ENCODE assay signal across 17 cellular contexts in the genomic region with DNA sequence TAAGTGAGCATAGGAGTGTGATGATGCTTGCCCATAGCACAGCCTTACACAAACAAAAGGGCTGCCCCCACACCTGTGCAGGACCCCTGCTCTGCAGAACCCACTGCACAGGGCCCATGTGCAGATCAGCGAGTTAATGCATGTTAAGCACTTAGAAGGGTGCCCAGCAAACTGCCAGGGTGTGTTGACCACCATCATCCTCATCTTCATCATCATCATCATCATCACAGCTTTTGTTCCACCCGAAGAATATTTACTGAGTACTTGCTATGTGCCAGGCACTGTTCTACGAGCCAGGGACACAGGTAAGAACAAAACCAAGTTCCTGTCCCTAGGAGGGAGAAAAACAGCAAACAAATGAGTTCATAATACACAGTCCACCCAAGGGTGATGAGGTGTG. TPM values are rescaled to one million over a fixed set of nuclear protein-coding genes. Genes with fewer than 3 reads are reported as not detected.
"Had no signal": no experiment of that assay in that cellular context is flagged by ENCODE, and none has a peak within 500 bp of the region (broad histone marks: within the 10 kb centered on the region; RNA-seq: fewer than 3 reads in every experiment).

No MANE protein-coding gene starts in this region.

- ATAC-seq: T-cell had no signal

- H3K4me2 ChIP-seq: SK-N-SH had no signal

- H3K36me3 ChIP-seq: MG63 had no signal

- H3K9me3 ChIP-seq: MG63, SK-N-SH had no signal

- H3K4me3 ChIP-seq: MG63 had no signal

- H3K4me1 Mint-ChIP-seq: T-cell had no signal

- H3K27me3 ChIP-seq: MG63 had no signal

- H3K27ac Mint-ChIP-seq: T-cell had no signal

- DNase-seq: MG63, NCI-H1092, NCI-H1436, NCI-H187, NCI-H2029, NCI-H2081 treated with DMSO at 0.1 percent for 48 hours, NCI-H2171, NCI-H226, NCI-H446, NCI-H510A, NCI-H69, NCI-H774, SHP77, SK-N-SH, SW 1271, T-cell had no signal

- H3K27ac ChIP-seq: RWPE1 had no signal

- H3K4me3 Mint-ChIP-seq: T-cell had no signal

- H3K9ac ChIP-seq: SK-N-SH had no signal

- H3K9me3 Mint-ChIP-seq: T-cell had no signal

- H3K36me3 Mint-ChIP-seq: T-cell had no signal

RNA-seq across cellular contexts. Expression of gene WFDC1, which starts 11.9 kb away (rescaled TPM):
- total RNA-seq: T-cell had no signal
